Comparison of ENCODE assay signal across 8 cellular contexts in the genomic region with DNA sequence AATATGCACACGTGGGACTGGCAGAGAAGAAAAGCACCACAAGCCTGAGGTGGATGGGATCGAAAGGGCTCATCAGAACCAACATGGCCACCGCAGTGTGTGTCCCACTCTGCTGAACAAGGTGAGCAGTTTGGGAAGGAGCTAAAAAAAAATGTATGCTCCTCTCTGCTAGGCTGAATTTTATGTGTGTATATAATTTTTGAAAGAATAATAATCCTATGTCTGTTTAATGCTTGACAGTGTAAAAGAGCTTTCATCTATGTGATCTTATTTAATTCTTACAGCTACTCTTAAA. TPM values are rescaled to one million over a fixed set of nuclear protein-coding genes. Genes with fewer than 3 reads are reported as not detected.
DNase-seq lines count a peak whose midpoint lies in the region; ATAC-seq and TF ChIP-seq lines count a peak whose summit lies in the region.

No MANE protein-coding gene starts in this region.

- intact Hi-C loops in prostate gland (cut with DNase I), result loop anchor here (5.0 to 10.0 kb wide), 3 partner anchors 180 to 677 kb away; partner anchors contain the start of gene CDR2

- 5% methylated on average over 3 of the region's 3 CpGs for WGBS in prostate gland

- ATAC-seq in HG02610 (IDR thresholded peaks at IDR 0.05; ENCODE audit: unreplicated experiment), result no peak
- no peak for ATAC-seq in GM18870 (IDR thresholded peaks at IDR 0.05; ENCODE audit: unreplicated experiment)

- peak overlapping the region; percentile 96 to 98 for H3K27ac ChIP-seq in prostate gland

- H3K4me1 ChIP-seq in prostate gland (replicated peaks), result peaks cover 12% of the 10 kb centered on the region

- TF ChIP-seq CTCF in epithelial cell of proximal tubule (conservative IDR thresholded peaks at IDR 0.05; ENCODE audit: low read depth, low read length) (no peak), prostate gland (IDR thresholded peaks at IDR 0.05) (no peak)

- no peaks in the 10 kb centered on the region for H3K27me3 ChIP-seq in prostate gland (replicated peaks; ENCODE audit: insufficient read depth)

- no peaks in the 10 kb centered on the region for H3K36me3 ChIP-seq in prostate gland

- peak; percentile 49 for DNase-seq in stimulated activated CD4-positive, alpha-beta T cell treated with anti-CD3 and anti-CD28 coated beads, Interleukin-15, amount 100 ng/mL, for 24 hours
- DNase-seq in stimulated activated CD4-positive, alpha-beta T cell treated with anti-CD3 and anti-CD28 coated beads, Interleukin-12 subunit alpha, Interleukin-12 subunit beta, amount 100 ng/mL, for 4 hours, result no peak
- peak; percentile 35 for DNase-seq in activated CD4-positive, alpha-beta T cell treated with anti-CD3 and anti-CD28 coated beads, Interleukin-2, amount 50 U/mL, for 1 hour
- DNase-seq in epithelial cell of proximal tubule (ENCODE audit: low read depth), result no peak
- DNase-seq in prostate gland (ENCODE audit: low spot score), result no peak
- no peak for DNase-seq in SKM-1 treated with dmso at 0.1 percent for 144 hours (lab: John Stamatoyannopoulos, UW; ENCODE audit: unreplicated experiment)

- no peaks in the 10 kb centered on the region for H3K9me3 ChIP-seq in prostate gland

- H3K4me3 ChIP-seq in epithelial cell of proximal tubule (ENCODE audit: low read depth, low read length) (peak overlapping the region; percentile 60), prostate gland (peak overlapping the region; percentile 34 to 68)

- no peak for TF ChIP-seq POLR2A in prostate gland (IDR thresholded peaks at IDR 0.05)

RNA-seq across cellular contexts. Expression of gene EEF2K, which starts 14.2 kb away (rescaled TPM):
- total RNA-seq in epithelial cell of proximal tubule (12.2 and 13.7 TPM in 2 replicates), prostate gland (10 to 100 TPM; 58.2 to 75.1 TPM)

RNA-seq across cellular contexts. Expression of gene SDR42E2, which starts 29.6 kb away (rescaled TPM):
- total RNA-seq in epithelial cell of proximal tubule (0.12 TPM in 1 of 2 replicates, not detected in the other), prostate gland (not detected)

Comparison
In these comparisons a context has a peak if more than half of its experiments do, and no peak if none do; other contexts are left out.
1. DNase-seq: peak in stimulated activated CD4-positive, alpha-beta T cell treated with anti-CD3 and anti-CD28 coated beads, Interleukin-15, amount 100 ng/mL, for 24 hours (single experiment) and activated CD4-positive, alpha-beta T cell treated with anti-CD3 and anti-CD28 coated beads, Interleukin-2, amount 50 U/mL, for 1 hour (single experiment); none in stimulated activated CD4-positive, alpha-beta T cell treated with anti-CD3 and anti-CD28 coated beads, Interleukin-12 subunit alpha, Interleukin-12 subunit beta, amount 100 ng/mL, for 4 hours (single experiment), epithelial cell of proximal tubule (single experiment), prostate gland (single experiment) and SKM-1 treated with dmso at 0.1 percent for 144 hours (single experiment).